Comparison of ENCODE assay signal across 13 cellular contexts in the genomic region with DNA sequence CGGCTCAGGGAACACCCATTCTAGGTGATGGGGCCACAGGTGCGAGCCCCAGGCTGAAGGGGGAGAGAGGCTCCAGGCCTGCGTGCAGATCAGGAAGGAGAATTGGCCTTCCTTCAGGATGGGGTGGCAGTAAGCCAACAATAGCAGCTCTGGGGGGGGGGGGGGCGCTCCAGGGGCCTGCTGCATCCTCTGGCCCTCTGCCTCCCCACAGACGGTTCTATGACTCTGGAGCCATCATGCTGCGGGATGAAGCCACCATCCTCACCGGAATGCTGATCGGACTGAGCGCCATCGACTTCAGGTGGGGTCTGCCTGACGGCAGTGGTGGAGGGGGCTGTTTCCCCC. TPM values are rescaled to one million over a fixed set of nuclear protein-coding genes. Genes with fewer than 3 reads are reported as not detected.
A peak's percentile ranks its signal among the peaks of the same experiment; 100 is the strongest.
DNase-seq lines count a peak whose midpoint lies in the region; ATAC-seq and TF ChIP-seq lines count a peak whose summit lies in the region.
"Had no signal": no experiment of that assay in that cellular context is flagged by ENCODE, and none has a peak within 500 bp of the region (broad histone marks: within the 10 kb centered on the region; RNA-seq: fewer than 3 reads in every experiment).

No MANE protein-coding gene starts in this region.

- H3K4me3 Mint-ChIP-seq in activated T-cell treated with anti-CD3 and anti-CD28 coated beads, Interleukin-2, amount 50 U/mL, for 72 hours: peak overlapping the region; percentile 60 to 77

- H3K4me1 Mint-ChIP-seq in activated T-cell treated with anti-CD3 and anti-CD28 coated beads, Interleukin-2, amount 50 U/mL, for 72 hours (ENCODE audit: low read depth): peaks cover 22% of the 10 kb centered on the region

- H3K9me3 Mint-ChIP-seq in activated T-cell treated with anti-CD3 and anti-CD28 coated beads, Interleukin-2, amount 50 U/mL, for 72 hours: no peaks in the 10 kb centered on the region
- H3K9me3 Mint-ChIP-seq: stimulated activated naive CD8-positive, alpha-beta T cell treated with anti-CD3 and anti-CD28 coated beads, Interleukin-15, Interleukin-2, amounts not matched to agents 100 ng/mL and 50 ng/mL, for 24 hours had no signal

- WGBS in psoas muscle, 3 donors: 16 to 24% (median 18%) methylated on average over 10 to 11 of the region's 11 CpGs

- H3K36me3 ChIP-seq in effector memory CD4-positive, alpha-beta T cell (ENCODE audit: control insufficient read depth, insufficient read depth, low read length): peaks cover 1% of the 10 kb centered on the region
- H3K36me3 ChIP-seq in psoas muscle (ENCODE audit: insufficient read depth in 1 of 2, low read depth in 1 of 2): peaks cover 0 to 5% of the 10 kb centered on the region in 2 donors

- H3K27me3 Mint-ChIP-seq in activated T-cell treated with anti-CD3 and anti-CD28 coated beads, Interleukin-2, amount 50 U/mL, for 72 hours (ENCODE audit: low read depth): peaks cover 36% of the 10 kb centered on the region

- no peak overlapping the region for H3K27ac ChIP-seq in effector memory CD4-positive, alpha-beta T cell (ENCODE audit: insufficient read depth, low read length, poor library complexity, severe bottlenecking)
- no peak overlapping the region for H3K27ac ChIP-seq in psoas muscle

- no peak for DNase-seq in activated T-cell treated with anti-CD3 and anti-CD28 coated beads, Interleukin-2, amount 50 U/mL, for 72 hours
- no peak for DNase-seq in activated T-cell treated with anti-CD3 and anti-CD28 coated beads, Interleukin-2, amount 50 U/mL, for 1 hour
- DNase-seq in LNCaP clone FGC (ENCODE audit: low read depth) (no peak), psoas muscle (no peak), SHP77 treated with DMSO at 0.1 percent for 48 hours (lab: John Stamatoyannopoulos, UW) (no peak)
- DNase-seq in effector memory CD4-positive, alpha-beta T cell: no peak
- DNase-seq: activated CD4-positive, alpha-beta T cell treated with anti-CD3 and anti-CD28 coated beads, Interleukin-2, amount 50 U/mL, for 48 hours; AML-193; IMR-90; SHP77 had no signal

- TF ChIP-seq CTCF in LNCaP clone FGC (IDR thresholded peaks at IDR 0.05; ENCODE audit: control insufficient read depth, extremely low read depth, insufficient read depth) (no peak), psoas muscle (IDR thresholded peaks at IDR 0.05) (no peak)

- H3K9me3 ChIP-seq in effector memory CD4-positive, alpha-beta T cell (ENCODE audit: control insufficient read depth, low read length): no peaks in the 10 kb centered on the region
- H3K9me3 ChIP-seq in psoas muscle: no peaks in the 10 kb centered on the region

- intact Hi-C loops in psoas muscle (cut with DNase I): no loop called here

- H3K4me3 ChIP-seq in LNCaP clone FGC (ENCODE audit: low read depth, low read length) (peak overlapping the region; percentile 49), psoas muscle (peak overlapping the region; percentile 45)
- H3K4me3 ChIP-seq in effector memory CD4-positive, alpha-beta T cell (ENCODE audit: insufficient read depth, low read depth, low read length, poor library complexity, severe bottlenecking): peak overlapping the region; percentile 51

- peaks cover 17% of the 10 kb centered on the region for H3K4me1 ChIP-seq in effector memory CD4-positive, alpha-beta T cell (ENCODE audit: control insufficient read depth, insufficient read depth, low read length, poor library complexity, severe bottlenecking)
- no peaks in the 10 kb centered on the region for H3K4me1 ChIP-seq in psoas muscle

- peaks cover under 1 to 2% of the 10 kb centered on the region in 2 donors for H3K36me3 Mint-ChIP-seq in activated T-cell treated with anti-CD3 and anti-CD28 coated beads, Interleukin-2, amount 50 U/mL, for 72 hours (ENCODE audit: insufficient read depth in 2 of 2)

- H3K27ac Mint-ChIP-seq in activated T-cell treated with anti-CD3 and anti-CD28 coated beads, Interleukin-2, amount 50 U/mL, for 72 hours: no peak overlapping the region
- H3K27ac Mint-ChIP-seq: stimulated activated naive CD8-positive, alpha-beta T cell treated with anti-CD3 and anti-CD28 coated beads, Interleukin-15, Interleukin-2, amounts not matched to agents 100 ng/mL and 50 ng/mL, for 24 hours had no signal

- no peak for ATAC-seq in activated T-cell treated with anti-CD3 and anti-CD28 coated beads, Interleukin-2, amount 50 U/mL, for 72 hours (replicated peaks in 1 of 2)
- ATAC-seq in psoas muscle (no peak), HG03025 (IDR thresholded peaks at IDR 0.05; ENCODE audit: low FRiP score, unreplicated experiment) (no peak), HG02970 (IDR thresholded peaks at IDR 0.05; ENCODE audit: low FRiP score, unreplicated experiment) (no peak)

- peaks cover 15% of the 10 kb centered on the region for H3K27me3 ChIP-seq in effector memory CD4-positive, alpha-beta T cell (replicated peaks; ENCODE audit: control insufficient read depth, insufficient read depth, low read length, poor library complexity, severe bottlenecking)
- peaks cover 0 to 52% (median 24%) of the 10 kb centered on the region in 3 donors for H3K27me3 ChIP-seq in psoas muscle (ENCODE audit: insufficient read depth in 3 of 3, low read length in 2 of 3)

RNA-seq across cellular contexts. Expression of a gene that starts 6.1 kb away (rescaled TPM):
- 1 to 10 TPM in 1 of 2 donors, under 1 TPM in 1; 0.35 to 1.4 TPM for total RNA-seq in activated T-cell treated with anti-CD3 and anti-CD28 coated beads, Interleukin-2, amount 50 U/mL, for 72 hours
- under 1 TPM in 1 of 4 donors, not detected in 3; 0.39 TPM for total RNA-seq in psoas muscle
- under 1 TPM; 0.09 to 0.21 (median 0.11) TPM for polyA plus RNA-seq in psoas muscle

RNA-seq across cellular contexts. Expression of a gene that starts 10.1 kb away (rescaled TPM):
- 10 to 100 TPM; 83.6 to 97.2 TPM for total RNA-seq in activated T-cell treated with anti-CD3 and anti-CD28 coated beads, Interleukin-2, amount 50 U/mL, for 72 hours
- total RNA-seq in psoas muscle: 10 to 100 TPM; 36.4 to 57.8 (median 41.0) TPM
- 10 to 100 TPM; 37.1 to 79.3 (median 42.4) TPM for polyA plus RNA-seq in psoas muscle

RNA-seq across cellular contexts. Expression of a gene that starts 30.6 kb away (rescaled TPM):
- 10 to 100 TPM; 57.8 to 58.7 TPM for total RNA-seq in activated T-cell treated with anti-CD3 and anti-CD28 coated beads, Interleukin-2, amount 50 U/mL, for 72 hours
- 10 to 100 TPM; 37.2 to 61.0 (median 58.6) TPM for total RNA-seq in psoas muscle
- 10 to 100 TPM; 30.8 to 44.4 (median 31.6) TPM for polyA plus RNA-seq in psoas muscle

RNA-seq across cellular contexts. Expression of a gene that starts 46.6 kb away (rescaled TPM):
- not detected for total RNA-seq in activated T-cell treated with anti-CD3 and anti-CD28 coated beads, Interleukin-2, amount 50 U/mL, for 72 hours
- 1 to 10 TPM in 2 of 4 donors, under 1 TPM in 1, not detected in 1; 0.26 to 7.2 (median 2.2) TPM for total RNA-seq in psoas muscle
- under 1 TPM in 1 of 3 donors, not detected in 2; 0.29 TPM for polyA plus RNA-seq in psoas muscle
- total RNA-seq: IMR-90 had no signal
- polyA plus RNA-seq: IMR-90 had no signal

RNA-seq across cellular contexts. Expression of a gene that starts 49.2 kb away (rescaled TPM):
- under 1 TPM; 0.14 to 0.41 TPM for total RNA-seq in activated T-cell treated with anti-CD3 and anti-CD28 coated beads, Interleukin-2, amount 50 U/mL, for 72 hours
- total RNA-seq in psoas muscle: under 1 TPM; 0.11 to 0.22 (median 0.20) TPM
- under 1 TPM; 0.06 to 0.23 (median 0.08) TPM for polyA plus RNA-seq in psoas muscle
